Comparison of ENCODE assay signal across 22 cellular contexts in genomic region chr7:150732786-150733733, GRCh38. TPM values are rescaled to one million over a fixed set of nuclear protein-coding genes. Genes with fewer than 3 reads are reported as not detected.
DNase-seq lines count a peak whose midpoint lies in the region; ATAC-seq and TF ChIP-seq lines count a peak whose summit lies in the region.
"Had no signal": no experiment of that assay in that cellular context is flagged by ENCODE, and none has a peak within 500 bp of the region (broad histone marks: within the 10 kb centered on the region; RNA-seq: fewer than 3 reads in every experiment).

No MANE protein-coding gene starts in this region.

- no peaks in the 10 kb centered on the region for H3K36me3 ChIP-seq in CD8-positive, alpha-beta T cell (ENCODE audit: insufficient read depth, low read length)
- peaks cover 5% of the 10 kb centered on the region for H3K36me3 ChIP-seq in KOPT-K1 (ENCODE audit: insufficient read depth, low read length)
- no peaks in the 10 kb centered on the region for H3K36me3 ChIP-seq in mucosa of descending colon (ENCODE audit: low read depth)
- no peaks in the 10 kb centered on the region for H3K36me3 ChIP-seq in suprapubic skin
- H3K36me3 ChIP-seq: colonic mucosa, tibial nerve had no signal

- WGBS in suprapubic skin: 86% methylated on average over 6 of the region's 6 CpGs

- CTCF ChIA-PET in CD8-positive, alpha-beta T cell (lab: Charles Lee): interaction anchor here (1.1 to 2.2 kb wide), 7 partner anchors 9 to 284 kb away, joined by 3 to 7 read pairs (median 6); partner anchors contain the start of gene GIMAP6

- H3K27me3 ChIP-seq in CD8-positive, alpha-beta T cell (ENCODE audit: insufficient read depth, low read length): no peaks in the 10 kb centered on the region
- no peaks in the 10 kb centered on the region for H3K27me3 ChIP-seq in suprapubic skin
- H3K27me3 ChIP-seq: colonic mucosa had no signal

- H3K27me3 Mint-ChIP-seq in CD8-positive, alpha-beta T cell (ENCODE audit: low read depth): no peaks in the 10 kb centered on the region

- peaks cover 7% of the 10 kb centered on the region for H3K9me3 Mint-ChIP-seq in CD8-positive, alpha-beta T cell
- H3K9me3 Mint-ChIP-seq in activated naive CD4-positive, alpha-beta T cell treated with anti-CD3 and anti-CD28 coated beads, Interleukin-2, amount 50 U/mL, for 72 hours: peaks cover under 1 to 9% of the 10 kb centered on the region in 2 donors

- peaks cover 75% of the 10 kb centered on the region for H3K4me1 ChIP-seq in CD8-positive, alpha-beta T cell (ENCODE audit: insufficient read depth, low read length)
- H3K4me1 ChIP-seq in mucosa of descending colon (ENCODE audit: low read depth) (no peaks in the 10 kb centered on the region), suprapubic skin (peaks cover 5% of the 10 kb centered on the region)
- H3K4me1 ChIP-seq: Caco-2, colonic mucosa, tibial nerve had no signal

- TF ChIP-seq CTCF in CD8-positive, alpha-beta T cell (IDR thresholded peaks at IDR 0.05): no peak
- no peak for TF ChIP-seq CTCF in mucosa of descending colon (IDR thresholded peaks at IDR 0.05)
- no peak for TF ChIP-seq CTCF in suprapubic skin (IDR thresholded peaks at IDR 0.05)

- peak; percentile 18 for ATAC-seq in CD8-positive, alpha-beta T cell
- ATAC-seq in activated naive CD4-positive, alpha-beta T cell treated with anti-CD3 and anti-CD28 coated beads, Interleukin-2, amount 50 U/mL, for 72 hours: peak; percentile 59 to 76
- peak; percentile 29 for ATAC-seq in mucosa of descending colon
- ATAC-seq: GM23338, right cardiac atrium had no signal

- H3K9me3 ChIP-seq in CD8-positive, alpha-beta T cell (ENCODE audit: low read length): peaks cover 2% of the 10 kb centered on the region
- peaks cover 17% of the 10 kb centered on the region for H3K9me3 ChIP-seq in KOPT-K1 (ENCODE audit: insufficient read depth, low read length, poor library complexity, severe bottlenecking)
- H3K9me3 ChIP-seq in mucosa of descending colon: peaks cover 8% of the 10 kb centered on the region
- H3K9me3 ChIP-seq in suprapubic skin: no peaks in the 10 kb centered on the region
- H3K9me3 ChIP-seq: colonic mucosa had no signal

- TF ChIP-seq POLR2A in suprapubic skin (IDR thresholded peaks at IDR 0.05): no peak

- POLR2A ChIA-PET in CD8-positive, alpha-beta T cell (lab: Charles Lee): interaction anchor here (0.6 to 2.9 kb wide), 13 partner anchors 9 to 285 kb away, joined by 3 to 26 read pairs (median 5); partner anchors contain the start of genes GIMAP1, GIMAP2, GIMAP4 and GIMAP7

- H3K4me1 Mint-ChIP-seq in CD8-positive, alpha-beta T cell (ENCODE audit: low read depth): peaks cover 71% of the 10 kb centered on the region
- H3K4me1 Mint-ChIP-seq: brain had no signal

- DNase-seq in CD8-positive, alpha-beta T cell: peak in 1 of 7 experiments; percentile 47
- peak in 1 of 2 donors; percentile 25 for DNase-seq in activated naive CD4-positive, alpha-beta T cell treated with anti-CD3 and anti-CD28 coated beads, Interleukin-2, amount 50 U/mL, for 72 hours (ENCODE audit: low spot score in 2 of 2)
- no peak for DNase-seq in mucosa of descending colon
- DNase-seq in superior temporal gyrus (ENCODE audit: extremely low spot score): no peak
- DNase-seq in OCI-M1 (lab: John Stamatoyannopoulos, UW): no peak
- DNase-seq in suprapubic skin (ENCODE audit: low spot score in 2 of 2): no peak
- DNase-seq: activated CD4-positive, alpha-beta T cell treated with anti-CD3 and anti-CD28 coated beads, Interleukin-2, amount 50 U/mL, for 48 hours; activated gamma-delta T cell treated with Interleukin-2 at 50 U/mL for 16 hours; Caco-2; colonic mucosa; Karpas-422; NCI-H2029; right cardiac atrium; stimulated activated CD4-positive, alpha-beta T cell treated with anti-CD3 and anti-CD28 coated beads, Interleukin-15, amount 100 ng/mL, for 24 hours had no signal

- H3K4me3 Mint-ChIP-seq in CD8-positive, alpha-beta T cell: peak overlapping the region; percentile 9
- H3K4me3 Mint-ChIP-seq: brain, GM23338 had no signal

- H3K36me3 Mint-ChIP-seq in CD8-positive, alpha-beta T cell: peaks cover 18% of the 10 kb centered on the region
- H3K36me3 Mint-ChIP-seq in activated naive CD4-positive, alpha-beta T cell treated with anti-CD3 and anti-CD28 coated beads, Interleukin-2, amount 50 U/mL, for 72 hours: peaks cover 13 to 39% of the 10 kb centered on the region in 2 donors
- H3K36me3 Mint-ChIP-seq: brain had no signal

- intact Hi-C loops in CD8-positive, alpha-beta T cell (cut with DNase I, micrococcal nuclease): no loop called here
- intact Hi-C loops in mucosa of descending colon (cut with DNase I, micrococcal nuclease): no loop called here

- no peak overlapping the region for H3K27ac ChIP-seq in CD8-positive, alpha-beta T cell (ENCODE audit: low read depth, low read length)
- peak overlapping the region; percentile 100 for H3K27ac ChIP-seq in KOPT-K1 (ENCODE audit: low read depth, low read length, poor library complexity, severe bottlenecking)
- no peak overlapping the region for H3K27ac ChIP-seq in suprapubic skin
- H3K27ac ChIP-seq: colonic mucosa, RWPE1 had no signal

- H3K27ac Mint-ChIP-seq in CD8-positive, alpha-beta T cell: peak overlapping the region; percentile 97
- peak overlapping the region; percentile 96 to 97 for H3K27ac Mint-ChIP-seq in activated naive CD4-positive, alpha-beta T cell treated with anti-CD3 and anti-CD28 coated beads, Interleukin-2, amount 50 U/mL, for 72 hours
- H3K27ac Mint-ChIP-seq: brain, GM23338 had no signal

- no peak overlapping the region for H3K4me3 ChIP-seq in CD8-positive, alpha-beta T cell (ENCODE audit: low read depth, low read length)
- H3K4me3 ChIP-seq in mucosa of descending colon (no peak overlapping the region), suprapubic skin (no peak overlapping the region)
- H3K4me3 ChIP-seq: colonic mucosa, GM23338, tibial nerve had no signal

- TF ChIP-seq EP300 in suprapubic skin (IDR thresholded peaks at IDR 0.05): no peak

RNA-seq across cellular contexts. Expression of gene GIMAP5, which starts 4.2 kb away (rescaled TPM):
- total RNA-seq in CD8-positive, alpha-beta T cell: 10 to 100 TPM; 23.5 to 24.1 TPM
- total RNA-seq in activated naive CD4-positive, alpha-beta T cell treated with anti-CD3 and anti-CD28 coated beads, Interleukin-2, amount 50 U/mL, for 72 hours: 100 to 1,000 TPM in 1 of 2 donors, 10 to 100 TPM in 1; 73.1 to 115 TPM
- 10 to 100 TPM in 1 of 3 donors, 1 to 10 TPM in 2; 3.1 to 10.3 (median 9.3) TPM for total RNA-seq in mucosa of descending colon
- 10 to 100 TPM in 1 of 4 donors, 1 to 10 TPM in 3; 2.8 to 15.0 (median 7.7) TPM for total RNA-seq in suprapubic skin
- total RNA-seq: Caco-2, GM23338, NCI-H460, osteocyte had no signal

RNA-seq across cellular contexts. Expression of gene GIMAP1, which starts 16.6 kb away (rescaled TPM):
- total RNA-seq in CD8-positive, alpha-beta T cell: 1 to 10 TPM; 6.1 to 6.2 TPM
- total RNA-seq in activated naive CD4-positive, alpha-beta T cell treated with anti-CD3 and anti-CD28 coated beads, Interleukin-2, amount 50 U/mL, for 72 hours: 10 to 100 TPM in 1 of 2 donors, 1 to 10 TPM in 1; 3.1 to 10.7 TPM
- 1 to 10 TPM in 2 of 3 donors, under 1 TPM in 1; 0.84 to 3.6 (median 2.9) TPM for total RNA-seq in mucosa of descending colon
- 1 to 10 TPM in 3 of 4 donors, under 1 TPM in 1; 0.38 to 3.9 (median 2.2) TPM for total RNA-seq in suprapubic skin
- total RNA-seq: Caco-2, GM23338, HT1080, NCI-H460, osteocyte had no signal

RNA-seq across cellular contexts. Expression of gene GIMAP2, which starts 47.6 kb away (rescaled TPM):
- total RNA-seq in CD8-positive, alpha-beta T cell: 10 to 100 TPM; 58.4 to 58.8 TPM
- total RNA-seq in activated naive CD4-positive, alpha-beta T cell treated with anti-CD3 and anti-CD28 coated beads, Interleukin-2, amount 50 U/mL, for 72 hours: 10 to 100 TPM; 47.8 to 56.5 TPM
- 1 to 10 TPM; 8.1 to 8.6 (median 8.3) TPM for total RNA-seq in mucosa of descending colon
- total RNA-seq in suprapubic skin: 1 to 10 TPM; 2.0 to 8.2 (median 2.9) TPM
- total RNA-seq: Caco-2, GM23338, osteocyte had no signal

Comparison
In these comparisons a context has a peak if more than half of its experiments do, and no peak if none do; other contexts are left out.
1. RNA of gene GIMAP2, which starts 47.6 kb away (total RNA-seq): 58.4 to 58.8 TPM in CD8-positive, alpha-beta T cell and 47.8 to 56.5 TPM in activated naive CD4-positive, alpha-beta T cell treated with anti-CD3 and anti-CD28 coated beads, Interleukin-2, amount 50 U/mL, for 72 hours; 8.1 to 8.6 TPM in mucosa of descending colon and 2.0 to 8.2 TPM in suprapubic skin; every median in the first group is over 4 times any median in the second.
2. Peak in every context shown above with its lines, with median percentiles within 50 percentile points of each other: ATAC-seq.